ENCODE assay signal across 3 cellular contexts in genomic region chr10:45260635-45261034, GRCh38. TPM values are rescaled to one million over a fixed set of nuclear protein-coding genes. Genes with fewer than 3 reads are reported as not detected.
"Had no signal": no experiment of that assay in that cellular context is flagged by ENCODE, and none has a peak within 500 bp of the region (broad histone marks: within the 10 kb centered on the region; RNA-seq: fewer than 3 reads in every experiment).

No MANE protein-coding gene starts in this region.

RNA-seq across cellular contexts. Expression of gene OR13A1, which starts 54.8 kb away (rescaled TPM):
- total RNA-seq: LHCN-M2, MCF 10A, NCI-H460 had no signal
